7 cellular contexts compared by ENCODE assay signal in genomic region chr21:45970674-45971486, GRCh38. TPM values are rescaled to one million over a fixed set of nuclear protein-coding genes. Genes with fewer than 3 reads are reported as not detected.
A peak's percentile ranks its signal among the peaks of the same experiment; 100 is the strongest.
DNase-seq lines count a peak whose midpoint lies in the region; ATAC-seq and TF ChIP-seq lines count a peak whose summit lies in the region.

No MANE protein-coding gene starts in this region.

- peak; percentile 62 to 72 for ATAC-seq in activated T-cell treated with anti-CD3 and anti-CD28 coated beads, Interleukin-2, amount 50 U/mL, for 4 hours
- ATAC-seq in gastroesophageal sphincter (peak; percentile 42), HG03457 (IDR thresholded peaks at IDR 0.05; ENCODE audit: unreplicated experiment) (no peak), GM19452 (IDR thresholded peaks at IDR 0.05; ENCODE audit: unreplicated experiment) (no peak)

- H3K27ac ChIP-seq in gastroesophageal sphincter (peak overlapping the region; percentile 21 to 99 (median 96)), prostate gland (peak overlapping the region; percentile 64 to 79)

- no peak for TF ChIP-seq EP300 in gastroesophageal sphincter (IDR thresholded peaks at IDR 0.05)

- H3K36me3 Mint-ChIP-seq in activated T-cell treated with anti-CD3 and anti-CD28 coated beads, Interleukin-2, amount 50 U/mL, for 4 hours (ENCODE audit: insufficient read depth), result no peaks in the 10 kb centered on the region

- no peaks in the 10 kb centered on the region for H3K36me3 ChIP-seq in gastroesophageal sphincter
- H3K36me3 ChIP-seq in prostate gland, result no peaks in the 10 kb centered on the region

- TF ChIP-seq CTCF in GM12865 (IDR thresholded peaks at IDR 0.05; ENCODE audit: insufficient read depth, low read depth, low read length, missing control alignments) (peak; percentile 72), gastroesophageal sphincter (IDR thresholded peaks at IDR 0.05) (peak; percentile 87 to 98 (median 90)), prostate gland (IDR thresholded peaks at IDR 0.05) (peak; percentile 47 to 79 (median 71))

- H3K27me3 Mint-ChIP-seq in activated T-cell treated with anti-CD3 and anti-CD28 coated beads, Interleukin-2, amount 50 U/mL, for 4 hours (ENCODE audit: low read depth), result peaks cover 20% of the 10 kb centered on the region

- H3K4me1 ChIP-seq in gastroesophageal sphincter, result peaks cover 0 to 60% (median 39%) of the 10 kb centered on the region in 3 donors
- peaks cover 9% of the 10 kb centered on the region for H3K4me1 ChIP-seq in prostate gland (replicated peaks)

- DNase-seq in GM12865 (ENCODE audit: low read depth) (no peak), NCI-H1092 treated with DMSO at 0.1 percent for 48 hours (lab: John Stamatoyannopoulos, UW) (peak; percentile 54), prostate gland (ENCODE audit: low spot score) (no peak)
- peak; percentile 46 for DNase-seq in activated T-cell treated with anti-CD3 and anti-CD28 coated beads, Interleukin-2, amount 50 U/mL, for 4 hours

- whole genome bisulfite sequencing in gastroesophageal sphincter (ENCODE audit: low coverage in 1 of 2), 2 donors, result no CpG with 5 or more reads among the region's 21 CpGs
- WGBS in prostate gland, result 34% methylated on average over 18 of the region's 21 CpGs

- H3K9me3 ChIP-seq in gastroesophageal sphincter (no peaks in the 10 kb centered on the region), prostate gland (no peaks in the 10 kb centered on the region)

- no peaks in the 10 kb centered on the region for H3K9me3 Mint-ChIP-seq in activated T-cell treated with anti-CD3 and anti-CD28 coated beads, Interleukin-2, amount 50 U/mL, for 4 hours

- TF ChIP-seq POLR2A in gastroesophageal sphincter (IDR thresholded peaks at IDR 0.05), result no peak
- no peak for TF ChIP-seq POLR2A in prostate gland (IDR thresholded peaks at IDR 0.05)

- no peak overlapping the region for H3K4me3 ChIP-seq in GM12865 (ENCODE audit: low read depth, low read length)
- H3K4me3 ChIP-seq in gastroesophageal sphincter, result no peak overlapping the region
- no peak overlapping the region for H3K4me3 ChIP-seq in prostate gland

- intact Hi-C loops in prostate gland (cut with DNase I), result loop anchor here (5.0 to 10.0 kb wide), 3 partner anchors 216 to 354 kb away; partner anchors contain the start of genes C21orf58, LSS and PCNT

- no peaks in the 10 kb centered on the region for H3K27me3 ChIP-seq in gastroesophageal sphincter
- H3K27me3 ChIP-seq in prostate gland (replicated peaks; ENCODE audit: insufficient read depth), result no peaks in the 10 kb centered on the region

- peaks cover 12% of the 10 kb centered on the region for H3K4me1 Mint-ChIP-seq in activated T-cell treated with anti-CD3 and anti-CD28 coated beads, Interleukin-2, amount 50 U/mL, for 4 hours (ENCODE audit: low read depth)

- H3K4me3 Mint-ChIP-seq in activated T-cell treated with anti-CD3 and anti-CD28 coated beads, Interleukin-2, amount 50 U/mL, for 4 hours, result no peak overlapping the region

RNA-seq across cellular contexts. Expression of gene COL6A1, which starts 10.7 kb away (rescaled TPM):
- total RNA-seq in activated T-cell treated with anti-CD3 and anti-CD28 coated beads, Interleukin-2, amount 50 U/mL, for 4 hours, result 1 to 10 TPM; 2.8 to 3.6 (median 3.0) TPM
- 1,000 to 10,000 TPM in 2 of 4 donors, 100 to 1,000 TPM in 2; 477 to 1,231 (median 878) TPM for total RNA-seq in gastroesophageal sphincter
- 100 to 1,000 TPM; 163 to 265 TPM for total RNA-seq in prostate gland

Comparison
In these comparisons a context has a peak if more than half of its experiments do, and no peak if none do; other contexts are left out.
1. DNase-seq: peak in NCI-H1092 treated with DMSO at 0.1 percent for 48 hours (single experiment) and activated T-cell treated with anti-CD3 and anti-CD28 coated beads, Interleukin-2, amount 50 U/mL, for 4 hours (single experiment); none in GM12865 (single experiment) and prostate gland (single experiment).
2. ATAC-seq: peak in activated T-cell treated with anti-CD3 and anti-CD28 coated beads, Interleukin-2, amount 50 U/mL, for 4 hours (2 of 2) and gastroesophageal sphincter (single experiment); none in HG03457 (single experiment) and GM19452 (single experiment).
3. RNA of gene COL6A1, which starts 10.7 kb away (total RNA-seq): 477 to 1,231 TPM in gastroesophageal sphincter and 163 to 265 TPM in prostate gland; 2.8 to 3.6 TPM in activated T-cell treated with anti-CD3 and anti-CD28 coated beads, Interleukin-2, amount 50 U/mL, for 4 hours; every median in the first group is over 10 times any median in the second.
4. Peak in every context shown above with its lines, with median percentiles within 50 percentile points of each other: CTCF ChIP-seq.